ENCODE assay signal across 1 cellular context in the genomic region with DNA sequence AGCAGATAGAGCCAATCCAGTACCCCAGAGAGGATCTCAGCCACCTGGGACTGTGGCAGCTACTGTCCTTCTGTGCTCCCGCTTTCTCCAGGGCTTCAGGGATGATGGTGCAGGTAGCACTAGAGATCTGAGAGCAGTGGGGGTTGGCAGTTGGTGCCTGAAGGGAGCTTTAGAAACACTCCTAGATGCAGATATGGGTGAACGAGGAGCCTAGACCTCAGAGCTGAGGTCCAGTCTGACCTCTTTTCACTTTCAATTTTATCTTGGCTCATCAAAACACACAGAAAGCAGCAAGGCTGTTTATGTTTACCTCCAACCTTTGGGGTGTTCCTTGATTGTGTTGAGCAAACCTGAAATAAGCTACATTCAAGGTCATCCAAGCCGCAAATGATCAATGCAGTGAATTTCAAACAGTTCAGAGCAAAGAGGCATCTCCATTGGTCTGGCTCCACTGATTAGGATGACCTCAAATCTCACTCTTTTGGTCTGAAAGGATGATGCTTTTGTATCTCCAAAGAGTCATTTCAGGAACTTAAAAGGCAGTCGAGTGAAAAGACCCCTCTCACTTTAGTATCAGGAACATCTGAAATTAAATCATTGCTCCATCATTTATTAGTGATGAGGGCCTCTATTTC.
TF ChIP-seq lines count a peak whose summit lies in the region.

No MANE protein-coding gene starts in this region.

TF ChIP-seq in GM12878, 131 proteins besides CTCF, POLR2A, EP300 and RAD21 (continued from another document):
- TF ChIP-seq TCF12 (IDR thresholded peaks at IDR 0.05; ENCODE audit: low read depth, low read length): no peak
- TF ChIP-seq FOS (IDR thresholded peaks at IDR 0.05; ENCODE audit: borderline replicate concordance, extremely low read depth, insufficient read length): no peak
- TF ChIP-seq, protein P1, sequence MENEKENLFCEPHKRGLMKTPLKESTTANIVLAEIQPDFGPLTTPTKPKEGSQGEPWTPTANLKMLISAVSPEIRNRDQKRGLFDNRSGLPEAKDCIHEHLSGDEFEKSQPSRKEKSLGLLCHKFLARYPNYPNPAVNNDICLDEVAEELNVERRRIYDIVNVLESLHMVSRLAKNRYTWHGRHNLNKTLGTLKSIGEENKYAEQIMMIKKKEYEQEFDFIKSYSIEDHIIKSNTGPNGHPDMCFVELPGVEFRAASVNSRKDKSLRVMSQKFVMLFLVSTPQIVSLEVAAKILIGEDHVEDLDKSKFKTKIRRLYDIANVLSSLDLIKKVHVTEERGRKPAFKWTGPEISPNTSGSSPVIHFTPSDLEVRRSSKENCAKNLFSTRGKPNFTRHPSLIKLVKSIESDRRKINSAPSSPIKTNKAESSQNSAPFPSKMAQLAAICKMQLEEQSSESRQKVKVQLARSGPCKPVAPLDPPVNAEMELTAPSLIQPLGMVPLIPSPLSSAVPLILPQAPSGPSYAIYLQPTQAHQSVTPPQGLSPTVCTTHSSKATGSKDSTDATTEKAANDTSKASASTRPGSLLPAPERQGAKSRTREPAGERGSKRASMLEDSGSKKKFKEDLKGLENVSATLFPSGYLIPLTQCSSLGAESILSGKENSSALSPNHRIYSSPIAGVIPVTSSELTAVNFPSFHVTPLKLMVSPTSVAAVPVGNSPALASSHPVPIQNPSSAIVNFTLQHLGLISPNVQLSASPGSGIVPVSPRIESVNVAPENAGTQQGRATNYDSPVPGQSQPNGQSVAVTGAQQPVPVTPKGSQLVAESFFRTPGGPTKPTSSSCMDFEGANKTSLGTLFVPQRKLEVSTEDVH (IDR thresholded peaks at IDR 0.05; ENCODE audit: low read depth, partially characterized antibody): no peak
- TF ChIP-seq RELB (IDR thresholded peaks at IDR 0.05; ENCODE audit: low read depth): no peak
- peak; percentile 73 for TF ChIP-seq CREM (IDR thresholded peaks at IDR 0.05; ENCODE audit: low read depth)
- TF ChIP-seq FOXM1 (IDR thresholded peaks at IDR 0.05; ENCODE audit: low read depth, low read length): peak; percentile 62; the same call in 1 of the 2 replicates
- TF ChIP-seq E2F4 (IDR thresholded peaks at IDR 0.05; ENCODE audit: low read depth, low read length): no peak
